21 cellular contexts compared by ENCODE assay signal in genomic region chr2:138550172-138550571, GRCh38.
"Had no signal": no experiment of that assay in that cellular context is flagged by ENCODE, and none has a peak within 500 bp of the region (broad histone marks: within the 10 kb centered on the region; RNA-seq: fewer than 3 reads in every experiment).

No MANE protein-coding gene starts in this region.

- H3K4me3 ChIP-seq: esophagus muscularis mucosa, gastroesophageal sphincter, lung, right atrium auricular region, tibial artery, upper lobe of left lung, uterus had no signal

- H3K9me3 ChIP-seq: esophagus muscularis mucosa, gastroesophageal sphincter, neutrophil, right atrium auricular region, tibial artery, upper lobe of left lung, uterus had no signal

- H3K27me3 Mint-ChIP-seq: dendritic cell treated with granulocyte-macrophage colony-stimulating factor and Interleukin-4, amounts not matched to agents 40 ng/mL and 50 ng/mL, for 4 days; effector memory CD8-positive, alpha-beta T cell; naive B cell; stimulated activated naive CD8-positive, alpha-beta T cell treated with anti-CD3 and anti-CD28 coated beads, Interleukin-15, Interleukin-2, amounts not matched to agents 100 ng/mL and 50 ng/mL, for 24 hours had no signal

- FAIRE-seq: colon had no signal

- H3K27ac Mint-ChIP-seq: dendritic cell treated with granulocyte-macrophage colony-stimulating factor and Interleukin-4, amounts not matched to agents 40 ng/mL and 50 ng/mL, for 4 days; stimulated activated naive CD8-positive, alpha-beta T cell treated with anti-CD3 and anti-CD28 coated beads, Interleukin-15, Interleukin-2, amounts not matched to agents 100 ng/mL and 50 ng/mL, for 24 hours had no signal

- H3K9me3 Mint-ChIP-seq: dendritic cell treated with granulocyte-macrophage colony-stimulating factor and Interleukin-4, amounts not matched to agents 40 ng/mL and 50 ng/mL, for 4 days; effector memory CD8-positive, alpha-beta T cell; naive B cell; stimulated activated naive CD8-positive, alpha-beta T cell treated with anti-CD3 and anti-CD28 coated beads, Interleukin-15, Interleukin-2, amounts not matched to agents 100 ng/mL and 50 ng/mL, for 24 hours had no signal

- H3K27ac ChIP-seq: epithelial cell of prostate, esophagus muscularis mucosa, gastroesophageal sphincter, neutrophil, right atrium auricular region, tibial artery, upper lobe of left lung, uterus had no signal

- H3K4me1 ChIP-seq: right atrium auricular region, uterus had no signal

- ATAC-seq: effector memory CD8-positive, alpha-beta T cell; gastroesophageal sphincter; left cardiac atrium; left ventricle myocardium superior had no signal

- H3K4me3 Mint-ChIP-seq: dendritic cell treated with granulocyte-macrophage colony-stimulating factor and Interleukin-4, amounts not matched to agents 40 ng/mL and 50 ng/mL, for 4 days; effector memory CD8-positive, alpha-beta T cell; naive B cell; stimulated activated naive CD8-positive, alpha-beta T cell treated with anti-CD3 and anti-CD28 coated beads, Interleukin-15, Interleukin-2, amounts not matched to agents 100 ng/mL and 50 ng/mL, for 24 hours had no signal

- DNase-seq: effector memory CD8-positive, alpha-beta T cell; kidney; left cardiac atrium; left ventricle myocardium superior; mesendoderm; naive B cell; posterior cingulate gyrus; small intestine; stimulated activated CD4-positive, alpha-beta T cell treated with anti-CD3 and anti-CD28 coated beads, Interleukin-12 subunit alpha, Interleukin-12 subunit beta, amount 100 ng/mL, for 4 hours; tibial artery; upper lobe of left lung; uterus had no signal

- H3K27me3 ChIP-seq: esophagus muscularis mucosa, gastroesophageal sphincter, neutrophil, right atrium auricular region, tibial artery, upper lobe of left lung, uterus had no signal

- H3K36me3 ChIP-seq: right atrium auricular region, uterus had no signal
